ENCODE assay signal across 11 cellular contexts in the genomic region with DNA sequence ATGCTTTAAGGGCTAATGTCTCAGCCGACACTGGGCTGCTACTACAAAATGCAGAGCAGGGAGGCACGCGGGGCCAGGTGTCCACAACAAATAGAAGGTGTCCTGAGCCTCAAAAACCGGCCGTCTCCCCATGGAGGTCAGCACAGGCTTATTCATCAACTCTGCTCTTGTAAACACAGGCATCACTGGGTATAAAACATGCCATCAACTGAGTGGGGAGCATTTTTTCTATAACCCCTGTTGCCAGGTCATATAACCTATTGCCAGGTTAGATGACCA.
"Had no signal": no experiment of that assay in that cellular context is flagged by ENCODE, and none has a peak within 500 bp of the region (broad histone marks: within the 10 kb centered on the region; RNA-seq: fewer than 3 reads in every experiment).

No MANE protein-coding gene starts in this region.

- H3K27ac Mint-ChIP-seq: effector memory CD8-positive, alpha-beta T cell; type B pancreatic cell had no signal

- H3K9me3 ChIP-seq: body of pancreas had no signal

- ATAC-seq: effector memory CD8-positive, alpha-beta T cell had no signal

- DNase-seq: activated CD4-positive, alpha-beta T cell treated with anti-CD3 and anti-CD28 coated beads for 1 hour; central memory CD4-positive, alpha-beta T cell; effector memory CD8-positive, alpha-beta T cell; kidney; T-helper 9 cell had no signal

- H3K27me3 ChIP-seq: body of pancreas, gastroesophageal sphincter had no signal

- H3K4me1 ChIP-seq: body of pancreas, parathyroid adenoma had no signal

- H3K27me3 Mint-ChIP-seq: effector memory CD8-positive, alpha-beta T cell; type B pancreatic cell had no signal

- H3K4me3 Mint-ChIP-seq: activated naive CD4-positive, alpha-beta T cell treated with anti-CD3 and anti-CD28 coated beads for 36 hours; effector memory CD8-positive, alpha-beta T cell; type B pancreatic cell had no signal

- H3K36me3 ChIP-seq: gastroesophageal sphincter had no signal

- H3K4me3 ChIP-seq: body of pancreas, gastroesophageal sphincter had no signal

- H3K27ac ChIP-seq: body of pancreas, epithelial cell of prostate, gastroesophageal sphincter, parathyroid adenoma had no signal
